ENCODE assay signal across 8 cellular contexts in genomic region chr1:224497714-224498573, GRCh38.
DNase-seq lines count a peak whose midpoint lies in the region; ATAC-seq and TF ChIP-seq lines count a peak whose summit lies in the region.

No MANE protein-coding gene starts in this region.

- peaks cover 19% of the 10 kb centered on the region for H3F3A ChIP-seq in smooth muscle cell (ENCODE audit: low read depth)

- no peak for DNase-seq in AG04450 (ENCODE audit: low read depth, low spot score)
- peak; percentile 59 for DNase-seq in RPMI8226
- DNase-seq in activated naive CD8-positive, alpha-beta T cell treated with anti-CD3 and anti-CD28 coated beads for 36 hours, result peak; percentile 75
- DNase-seq in hepatic stellate cell (ENCODE audit: low spot score), result peak; percentile 81
- no peak for DNase-seq in smooth muscle cell (lab: John Stamatoyannopoulos, UW; ENCODE audit: unreplicated experiment)
- no peak for DNase-seq in Karpas-422

- H3K4me2 ChIP-seq in smooth muscle cell (peak overlapping the region; percentile 78), Karpas-422 (ENCODE audit: low read depth, low read length, poor library complexity, severe bottlenecking) (no peak overlapping the region)

- H3K4me3 ChIP-seq in AG04450 (ENCODE audit: low read depth, low read length) (no peak overlapping the region), smooth muscle cell (no peak overlapping the region), Karpas-422 (ENCODE audit: low read length) (no peak overlapping the region)

- no peaks in the 10 kb centered on the region for H3K27me3 Mint-ChIP-seq in activated naive CD8-positive, alpha-beta T cell treated with anti-CD3 and anti-CD28 coated beads for 36 hours

- H3K79me2 ChIP-seq in smooth muscle cell (ENCODE audit: low read depth) (no peaks in the 10 kb centered on the region), Karpas-422 (ENCODE audit: low read length) (no peaks in the 10 kb centered on the region)

- peak overlapping the region; percentile 95 for H3K27ac Mint-ChIP-seq in activated naive CD8-positive, alpha-beta T cell treated with anti-CD3 and anti-CD28 coated beads for 36 hours

- WGBS in smooth muscle cell (ENCODE audit: low lambda C conversion rate), result 23% methylated on average over 3 of the region's 3 CpGs

- POLR2A ChIA-PET in AG04450 (lab: Yijun Ruan, JAX), result interaction anchor here (0.6 to 1.3 kb wide), 4 partner anchors 9 to 66 kb away, joined by 3 to 4 read pairs (median 3); no protein-coding TSS in a partner anchor

- no peaks in the 10 kb centered on the region for H4K20me1 ChIP-seq in smooth muscle cell (ENCODE audit: low read depth)
- no peaks in the 10 kb centered on the region for H4K20me1 ChIP-seq in Karpas-422 (ENCODE audit: insufficient read depth, low read depth, low read length)

- in situ Hi-C loops in GM18951 (cut with MboI; ENCODE audit: low sequenced_read_pairs, unreplicated experiment), result no loop called here

- CTCF ChIA-PET in AG04450 (lab: Charles Lee), result interaction anchor here (0.6 to 2.7 kb wide), 5 partner anchors 11 to 425 kb away, joined by 3 to 26 read pairs (median 4); no protein-coding TSS in a partner anchor

- H3K9ac ChIP-seq in smooth muscle cell (ENCODE audit: low read depth) (peak overlapping the region; percentile 34), Karpas-422 (ENCODE audit: low read length) (no peak overlapping the region)

- peak overlapping the region; percentile 44 for H3K4me3 Mint-ChIP-seq in activated naive CD8-positive, alpha-beta T cell treated with anti-CD3 and anti-CD28 coated beads for 36 hours

- peaks cover 31% of the 10 kb centered on the region for H3K4me1 Mint-ChIP-seq in activated naive CD8-positive, alpha-beta T cell treated with anti-CD3 and anti-CD28 coated beads for 36 hours

- TF ChIP-seq CTCF in AG04450 (IDR thresholded peaks at IDR 0.05; ENCODE audit: low read depth, low read length) (peak; percentile 13; the same call in 1 of the 2 replicates), smooth muscle cell (IDR thresholded peaks at IDR 0.05; ENCODE audit: borderline replicate concordance, insufficient read depth, poor library complexity, severe bottlenecking) (no peak)

- no peaks in the 10 kb centered on the region for H3K9me2 ChIP-seq in Karpas-422 (replicated peaks; ENCODE audit: insufficient read depth, low read length)

- H3K27ac ChIP-seq in AG04450 (ENCODE audit: low read depth, low read length) (peak overlapping the region; percentile 86), smooth muscle cell (ENCODE audit: low read depth) (peak overlapping the region; percentile 90), Karpas-422 (ENCODE audit: low read length) (no peak overlapping the region)

- no peaks in the 10 kb centered on the region for H3K9me3 ChIP-seq in AG04450 (ENCODE audit: control insufficient read depth, insufficient read depth, low read length)
- H3K9me3 ChIP-seq in smooth muscle cell (replicated peaks; ENCODE audit: low read depth), result no peaks in the 10 kb centered on the region
- H3K9me3 ChIP-seq in Karpas-422 (ENCODE audit: low read length), result no peaks in the 10 kb centered on the region; the same call in 1 of the 2 replicates

- H3K27me3 ChIP-seq in AG04450 (ENCODE audit: control insufficient read depth, insufficient read depth, low read length) (no peaks in the 10 kb centered on the region), smooth muscle cell (ENCODE audit: low read depth) (no peaks in the 10 kb centered on the region), Karpas-422 (ENCODE audit: low read length) (no peaks in the 10 kb centered on the region)

- peaks cover 7% of the 10 kb centered on the region for H3K36me3 Mint-ChIP-seq in activated naive CD8-positive, alpha-beta T cell treated with anti-CD3 and anti-CD28 coated beads for 36 hours

- TF ChIP-seq POLR2A in GM18951 (IDR thresholded peaks at IDR 0.05; ENCODE audit: extremely low read depth, insufficient read depth, insufficient read length), result peak; percentile 38

- H2AFZ ChIP-seq in smooth muscle cell (ENCODE audit: low read depth), result peak overlapping the region; percentile 8
- no peak overlapping the region for H2AFZ ChIP-seq in Karpas-422 (ENCODE audit: low read length)

- H3K9me3 Mint-ChIP-seq in activated naive CD8-positive, alpha-beta T cell treated with anti-CD3 and anti-CD28 coated beads for 36 hours, result peaks cover 5% of the 10 kb centered on the region

- H3K4me1 ChIP-seq in smooth muscle cell (ENCODE audit: low read depth), result peaks cover 31% of the 10 kb centered on the region
- H3K4me1 ChIP-seq in Karpas-422 (ENCODE audit: low read length), result no peaks in the 10 kb centered on the region

- H3K36me3 ChIP-seq in smooth muscle cell (ENCODE audit: low read depth), result no peaks in the 10 kb centered on the region
- H3K36me3 ChIP-seq in Karpas-422 (ENCODE audit: insufficient read depth, low read length), result no peaks in the 10 kb centered on the region

- ATAC-seq in HG03108 (IDR thresholded peaks at IDR 0.05; ENCODE audit: unreplicated experiment), result peak; percentile 90

Comparison
In these comparisons a context has a peak if more than half of its experiments do, and no peak if none do; other contexts are left out.
1. DNase-seq: peak in RPMI8226 (single experiment), activated naive CD8-positive, alpha-beta T cell treated with anti-CD3 and anti-CD28 coated beads for 36 hours (single experiment) and hepatic stellate cell (single experiment); none in AG04450 (single experiment), smooth muscle cell (single experiment) and Karpas-422 (single experiment).